39 cellular contexts compared by ENCODE assay signal in the genomic region with DNA sequence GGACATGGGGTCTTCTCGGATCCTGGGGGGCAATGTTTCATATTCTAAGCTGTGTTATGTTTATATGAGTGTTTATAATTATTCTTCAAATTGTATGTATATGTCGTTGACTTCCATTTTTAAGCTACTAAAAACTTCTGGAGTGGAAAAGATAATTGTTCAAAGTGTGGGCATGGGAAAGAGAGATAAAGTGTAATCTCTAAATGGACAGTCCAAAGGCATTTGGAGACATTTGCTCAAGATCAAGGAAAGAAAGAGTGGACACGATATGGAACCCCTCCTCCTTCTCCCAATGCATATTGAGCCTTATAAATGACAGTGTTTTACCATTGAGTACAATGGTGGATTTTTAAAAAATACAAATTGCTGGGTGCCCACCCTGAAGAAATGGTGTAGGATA.
"Had no signal": no experiment of that assay in that cellular context is flagged by ENCODE, and none has a peak within 500 bp of the region (broad histone marks: within the 10 kb centered on the region; RNA-seq: fewer than 3 reads in every experiment).

No MANE protein-coding gene starts in this region.

- H3K9me3 Mint-ChIP-seq: activated naive CD4-positive, alpha-beta T cell treated with anti-CD3 and anti-CD28 coated beads, Interleukin-2, amount 10 ng/mL, durations not matched to agents 7 days and 5 days; activated T-helper 1 cell treated with anti-CD3 and anti-CD28 coated beads, Interleukin-12 subunit alpha, Interleukin-12 subunit beta, Interleukin-2, Interleukin-4 antibody, amounts not matched to agents 30 ng/mL and 10 ng/mL and 1 ng/mL, durations not matched to agents 14 hours and 24 hours and 36 hours; activated T-helper 17 cell treated with anti-CD3 and anti-CD28 coated beads, Interleukin-2, amount 50 U/mL, for 72 hours; activated T-helper 2 cell treated with anti-CD3 and anti-CD28 coated beads, Interferon-gamma antibody, Interleukin-2, Interleukin-4, amounts not matched to agents 10 μg/mL and 5 μg/mL and 100 μg/mL, durations not matched to agents 14 hours and 24 hours and 36 hours had no signal

- H3K36me3 ChIP-seq: adrenal gland, ascending aorta, brain microvascular endothelial cell, breast epithelium, cardiac muscle cell had no signal

- H3K27ac ChIP-seq: adrenal gland, ascending aorta, body of pancreas, brain microvascular endothelial cell, breast epithelium, cardiac muscle cell had no signal

- H3K4me1 Mint-ChIP-seq: activated naive CD4-positive, alpha-beta T cell treated with anti-CD3 and anti-CD28 coated beads, Interleukin-2, amount 10 ng/mL, durations not matched to agents 7 days and 5 days; activated naive CD4-positive, alpha-beta T cell treated with anti-CD3 and anti-CD28 coated beads, Interleukin-2, amount 50 U/mL, for 24 hours; activated naive CD8-positive, alpha-beta T cell treated with anti-CD3 and anti-CD28 coated beads for 36 hours; activated naive CD8-positive, alpha-beta T cell treated with anti-CD3 and anti-CD28 coated beads, Interleukin-2, amount 10 ng/mL, durations not matched to agents 7 days and 5 days; activated naive CD8-positive, alpha-beta T cell treated with anti-CD3 and anti-CD28 coated beads, Interleukin-2, amount 50 U/mL, for 24 hours; activated T-helper 17 cell treated with anti-CD3 and anti-CD28 coated beads, Interleukin-2, amount 50 U/mL, for 72 hours; central memory CD8-positive, alpha-beta T cell had no signal

- H3K36me3 Mint-ChIP-seq: activated naive CD4-positive, alpha-beta T cell treated with anti-CD3 and anti-CD28 coated beads, Interleukin-2, amount 10 ng/mL, durations not matched to agents 7 days and 5 days; activated naive CD4-positive, alpha-beta T cell treated with anti-CD3 and anti-CD28 coated beads, Interleukin-2, amount 50 U/mL, for 24 hours; activated naive CD8-positive, alpha-beta T cell; activated naive CD8-positive, alpha-beta T cell treated with anti-CD3 and anti-CD28 coated beads for 36 hours; activated naive CD8-positive, alpha-beta T cell treated with anti-CD3 and anti-CD28 coated beads, Interleukin-2, amount 10 ng/mL, durations not matched to agents 7 days and 5 days; brain had no signal

- ATAC-seq: activated naive CD4-positive, alpha-beta T cell treated with anti-CD3 and anti-CD28 coated beads, Interleukin-2, amount 50 U/mL, for 72 hours; activated naive CD8-positive, alpha-beta T cell treated with anti-CD3 and anti-CD28 coated beads, Interleukin-2, amount 50 U/mL, for 24 hours; activated T-cell treated with anti-CD3 and anti-CD28 coated beads, Interleukin-2, amount 50 U/mL, for 4 hours; activated T-cell treated with anti-CD3 and anti-CD28 coated beads, Interleukin-2, amount 50 U/mL, for 72 hours; activated T-helper 17 cell treated with anti-CD3 and anti-CD28 coated beads, Interleukin-2, amount 50 U/mL, for 72 hours; body of pancreas had no signal

- H3K4me1 ChIP-seq: adrenal gland, ascending aorta, body of pancreas, breast epithelium had no signal

- H3K27ac Mint-ChIP-seq: activated naive CD4-positive, alpha-beta T cell treated with anti-CD3 and anti-CD28 coated beads for 36 hours; activated naive CD4-positive, alpha-beta T cell treated with anti-CD3 and anti-CD28 coated beads, Interleukin-2, amount 10 ng/mL, durations not matched to agents 7 days and 5 days; activated naive CD4-positive, alpha-beta T cell treated with anti-CD3 and anti-CD28 coated beads, Interleukin-2, amount 50 U/mL, for 24 hours; activated naive CD4-positive, alpha-beta T cell treated with anti-CD3 and anti-CD28 coated beads, Interleukin-2, amount 50 U/mL, for 72 hours; activated naive CD8-positive, alpha-beta T cell; activated naive CD8-positive, alpha-beta T cell treated with anti-CD3 and anti-CD28 coated beads for 36 hours; activated naive CD8-positive, alpha-beta T cell treated with anti-CD3 and anti-CD28 coated beads, Interleukin-2, amount 10 ng/mL, durations not matched to agents 7 days and 5 days; activated naive CD8-positive, alpha-beta T cell treated with anti-CD3 and anti-CD28 coated beads, Interleukin-2, amount 50 U/mL, for 24 hours; activated T-cell treated with anti-CD3 and anti-CD28 coated beads, Interleukin-2, amount 50 U/mL, for 24 hours; activated T-cell treated with anti-CD3 and anti-CD28 coated beads, Interleukin-2, amount 50 U/mL, for 72 hours; activated T-helper 1 cell treated with anti-CD3 and anti-CD28 coated beads, Interleukin-12 subunit alpha, Interleukin-12 subunit beta, Interleukin-2, Interleukin-4 antibody, amounts not matched to agents 30 ng/mL and 10 ng/mL and 1 ng/mL, durations not matched to agents 14 hours and 24 hours and 36 hours; activated T-helper 17 cell treated with anti-CD3 and anti-CD28 coated beads, Interleukin-2, amount 50 U/mL, for 72 hours; activated T-helper 2 cell treated with anti-CD3 and anti-CD28 coated beads, Interferon-gamma antibody, Interleukin-2, Interleukin-4, amounts not matched to agents 10 μg/mL and 5 μg/mL and 100 μg/mL, durations not matched to agents 14 hours and 24 hours and 36 hours; brain had no signal

- H3K27me3 ChIP-seq: adrenal gland, ascending aorta, body of pancreas, brain microvascular endothelial cell, breast epithelium, cardiac muscle cell had no signal

- FAIRE-seq: astrocyte, bronchial epithelial cell had no signal

- H3K27me3 Mint-ChIP-seq: brain had no signal

- H3K4me3 ChIP-seq: adrenal gland, ascending aorta, body of pancreas, breast epithelium, cardiac muscle cell had no signal

- H3K9me3 ChIP-seq: adrenal gland, ascending aorta, body of pancreas had no signal

- DNase-seq: activated effector memory CD4-positive, alpha-beta T cell treated with anti-CD3 and anti-CD28 coated beads, Interleukin-2, amount 50 U/mL, for 16 hours; activated effector memory CD4-positive, alpha-beta T cell treated with Interleukin-2 at 50 U/mL for 16 hours; activated gamma-delta T cell; activated gamma-delta T cell treated with Interleukin-2 at 50 U/mL for 16 hours; activated naive CD4-positive, alpha-beta T cell; activated naive CD4-positive, alpha-beta T cell treated with anti-CD3 and anti-CD28 coated beads for 36 hours; activated naive CD4-positive, alpha-beta T cell treated with anti-CD3 and anti-CD28 coated beads, Interleukin-2, amount 10 ng/mL, durations not matched to agents 7 days and 5 days; activated naive CD4-positive, alpha-beta T cell treated with anti-CD3 and anti-CD28 coated beads, Interleukin-2, amount 50 U/mL, for 16 hours; activated naive CD4-positive, alpha-beta T cell treated with Interleukin-2 at 50 U/mL for 16 hours; activated naive CD8-positive, alpha-beta T cell treated with anti-CD3 and anti-CD28 coated beads for 36 hours; activated naive CD8-positive, alpha-beta T cell treated with anti-CD3 and anti-CD28 coated beads, Interleukin-2, amount 10 ng/mL, durations not matched to agents 7 days and 5 days; activated naive CD8-positive, alpha-beta T cell treated with anti-CD3 and anti-CD28 coated beads, Interleukin-2, amount 50 U/mL, for 24 hours; activated T-cell treated with anti-CD3 and anti-CD28 coated beads, Interleukin-2, amount 50 U/mL, for 24 hours; activated T-cell treated with anti-CD3 and anti-CD28 coated beads, Interleukin-2, amount 50 U/mL, for 4 hours; activated T-cell treated with anti-CD3 and anti-CD28 coated beads, Interleukin-2, amount 50 U/mL, for 48 hours; activated T-cell treated with anti-CD3 and anti-CD28 coated beads, Interleukin-2, amount 50 U/mL, for 72 hours; adrenal gland; amniotic stem cell; amygdala; anterior cingulate cortex; aorta; body of pancreas; brain microvascular endothelial cell; caudate nucleus; central memory CD4-positive, alpha-beta T cell; cerebellar nuclear complex had no signal

- H3K4me3 Mint-ChIP-seq: activated naive CD4-positive, alpha-beta T cell treated with anti-CD3 and anti-CD28 coated beads for 36 hours; activated naive CD4-positive, alpha-beta T cell treated with anti-CD3 and anti-CD28 coated beads, Interleukin-2, amount 10 ng/mL, durations not matched to agents 7 days and 5 days; activated naive CD4-positive, alpha-beta T cell treated with anti-CD3 and anti-CD28 coated beads, Interleukin-2, amount 50 U/mL, for 24 hours; activated naive CD8-positive, alpha-beta T cell; activated naive CD8-positive, alpha-beta T cell treated with anti-CD3 and anti-CD28 coated beads for 36 hours; activated naive CD8-positive, alpha-beta T cell treated with anti-CD3 and anti-CD28 coated beads, Interleukin-2, amount 10 ng/mL, durations not matched to agents 7 days and 5 days; activated naive CD8-positive, alpha-beta T cell treated with anti-CD3 and anti-CD28 coated beads, Interleukin-2, amount 50 U/mL, for 24 hours; activated T-cell treated with anti-CD3 and anti-CD28 coated beads, Interleukin-2, amount 50 U/mL, for 24 hours; activated T-cell treated with anti-CD3 and anti-CD28 coated beads, Interleukin-2, amount 50 U/mL, for 4 hours; activated T-cell treated with anti-CD3 and anti-CD28 coated beads, Interleukin-2, amount 50 U/mL, for 72 hours; activated T-helper 1 cell treated with anti-CD3 and anti-CD28 coated beads, Interleukin-12 subunit alpha, Interleukin-12 subunit beta, Interleukin-2, Interleukin-4 antibody, amounts not matched to agents 30 ng/mL and 10 ng/mL and 1 ng/mL, durations not matched to agents 14 hours and 24 hours and 36 hours; activated T-helper 17 cell treated with anti-CD3 and anti-CD28 coated beads, Interleukin-2, amount 50 U/mL, for 72 hours; brain; central memory CD8-positive, alpha-beta T cell had no signal
